ENCODE assay signal across 1 cellular context in the genomic region with DNA sequence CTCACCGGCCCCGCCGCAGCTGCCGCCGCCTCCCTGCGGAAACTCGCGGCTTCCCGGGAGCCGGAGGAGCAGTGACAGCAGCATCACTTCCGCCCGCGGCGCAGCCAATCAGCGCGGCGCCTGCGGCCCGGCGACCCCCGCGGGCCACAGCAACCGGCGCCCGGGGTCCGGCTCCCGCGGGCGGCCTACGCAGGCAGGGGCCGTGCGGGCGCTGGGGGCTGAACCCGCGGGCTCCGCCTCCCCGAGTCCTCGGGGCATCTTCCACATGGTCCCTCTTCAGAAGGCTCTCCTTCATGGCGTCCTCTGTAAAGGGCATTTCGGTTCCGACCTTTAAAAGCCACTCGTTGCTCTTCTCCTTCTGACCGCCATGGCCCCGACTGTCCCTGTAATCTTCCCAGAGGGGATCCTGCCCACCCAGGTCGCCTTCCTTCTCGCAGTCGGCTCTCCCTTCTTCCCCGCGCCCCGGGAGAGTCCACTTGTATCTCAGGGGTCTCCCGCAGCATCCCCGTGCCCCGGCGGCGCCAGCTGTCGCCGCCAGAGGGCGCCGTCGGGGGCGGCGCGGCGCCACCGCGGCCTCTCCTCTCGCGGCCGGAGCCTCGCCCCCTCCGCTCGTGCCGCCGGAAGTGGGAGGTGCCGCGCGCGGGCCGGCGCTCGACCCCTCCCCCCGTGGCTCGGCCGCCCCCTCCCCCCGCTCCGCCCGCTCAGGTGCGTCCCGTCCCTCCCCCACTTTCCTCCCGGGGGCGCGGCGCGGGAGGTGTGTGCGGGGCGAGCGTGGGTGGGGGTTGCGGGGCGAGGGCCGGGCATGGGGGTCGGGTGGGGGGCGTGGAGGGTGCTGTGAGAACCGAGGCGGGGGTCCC.
TF ChIP-seq lines count a peak whose summit lies in the region.

A gene with protein sequence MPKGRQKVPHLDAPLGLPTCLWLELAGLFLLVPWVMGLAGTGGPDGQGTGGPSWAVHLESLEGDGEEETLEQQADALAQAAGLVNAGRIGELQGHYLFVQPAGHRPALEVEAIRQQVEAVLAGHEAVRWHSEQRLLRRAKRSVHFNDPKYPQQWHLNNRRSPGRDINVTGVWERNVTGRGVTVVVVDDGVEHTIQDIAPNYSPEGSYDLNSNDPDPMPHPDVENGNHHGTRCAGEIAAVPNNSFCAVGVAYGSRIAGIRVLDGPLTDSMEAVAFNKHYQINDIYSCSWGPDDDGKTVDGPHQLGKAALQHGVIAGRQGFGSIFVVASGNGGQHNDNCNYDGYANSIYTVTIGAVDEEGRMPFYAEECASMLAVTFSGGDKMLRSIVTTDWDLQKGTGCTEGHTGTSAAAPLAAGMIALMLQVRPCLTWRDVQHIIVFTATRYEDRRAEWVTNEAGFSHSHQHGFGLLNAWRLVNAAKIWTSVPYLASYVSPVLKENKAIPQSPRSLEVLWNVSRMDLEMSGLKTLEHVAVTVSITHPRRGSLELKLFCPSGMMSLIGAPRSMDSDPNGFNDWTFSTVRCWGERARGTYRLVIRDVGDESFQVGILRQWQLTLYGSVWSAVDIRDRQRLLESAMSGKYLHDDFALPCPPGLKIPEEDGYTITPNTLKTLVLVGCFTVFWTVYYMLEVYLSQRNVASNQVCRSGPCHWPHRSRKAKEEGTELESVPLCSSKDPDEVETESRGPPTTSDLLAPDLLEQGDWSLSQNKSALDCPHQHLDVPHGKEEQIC (minus strand): TSS at position 52 of the 857 bp plus-strand sequence. CDS start 2,229 bp downstream, outside the sequence.
A gene (plus strand): TSS at position 650 of the 857 bp plus-strand sequence. CDS start 1,602 bp downstream, outside the sequence.

TF ChIP-seq in HepG2, 621 proteins besides CTCF, POLR2A, EP300 and RAD21 (continued from another document):
- TF ChIP-seq, protein P1, sequence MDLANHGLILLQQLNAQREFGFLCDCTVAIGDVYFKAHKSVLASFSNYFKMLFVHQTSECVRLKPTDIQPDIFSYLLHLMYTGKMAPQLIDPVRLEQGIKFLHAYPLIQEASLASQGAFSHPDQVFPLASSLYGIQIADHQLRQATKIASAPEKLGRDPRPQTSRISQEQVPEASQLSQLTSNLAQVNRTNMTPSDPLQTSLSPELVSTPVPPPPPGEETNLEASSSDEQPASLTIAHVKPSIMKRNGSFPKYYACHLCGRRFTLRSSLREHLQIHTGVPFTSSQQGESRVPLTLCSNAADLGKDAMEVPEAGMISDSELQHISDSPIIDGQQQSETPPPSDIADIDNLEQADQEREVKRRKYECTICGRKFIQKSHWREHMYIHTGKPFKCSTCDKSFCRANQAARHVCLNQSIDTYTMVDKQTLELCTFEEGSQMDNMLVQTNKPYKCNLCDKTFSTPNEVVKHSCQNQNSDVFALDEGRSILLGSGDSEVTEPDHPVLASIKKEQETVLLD (CRISPR knock-in tag; IDR thresholded peaks at IDR 0.05; ENCODE audit: low read depth), result peak; percentile 97
- TF ChIP-seq KDM2A (CRISPR knock-in tag; IDR thresholded peaks at IDR 0.05; ENCODE audit: borderline replicate concordance, low read depth) (peak; percentile 38; the same call in 1 of the 2 replicates), SAFB2 (CRISPR knock-in tag; IDR thresholded peaks at IDR 0.05; ENCODE audit: borderline replicate concordance, low read depth) (no peak), REPIN1 (CRISPR knock-in tag; IDR thresholded peaks at IDR 0.05; ENCODE audit: borderline replicate concordance, low read depth) (0 out of 2 replicates have a peak, but pooled peaks have one; percentile 12), SP5 (CRISPR knock-in tag; IDR thresholded peaks at IDR 0.05; ENCODE audit: borderline replicate concordance, low read depth) (peak; percentile 42; the same call in 1 of the 2 replicates), ZBTB7B (CRISPR knock-in tag; IDR thresholded peaks at IDR 0.05) (peak; percentile 79; the same call in 1 of the 2 replicates), NCOA1 (CRISPR knock-in tag; IDR thresholded peaks at IDR 0.05) (no peak), EED (CRISPR knock-in tag; IDR thresholded peaks at IDR 0.05) (no peak), ELF3 (CRISPR knock-in tag; IDR thresholded peaks at IDR 0.05) (peak; percentile 28; the same call in 1 of the 2 replicates), SALL1 (CRISPR knock-in tag; IDR thresholded peaks at IDR 0.05) (peak; percentile 13; the same call in 1 of the 2 replicates), RXRA (CRISPR knock-in tag; IDR thresholded peaks at IDR 0.05) (peak; percentile 19; the same call in 1 of the 2 replicates), ZFAT (CRISPR knock-in tag; conservative IDR thresholded peaks at IDR 0.05) (0 out of 2 replicates have a peak, but pooled peaks have one; percentile 51), GATAD1 (CRISPR knock-in tag; IDR thresholded peaks at IDR 0.05) (peak; percentile 65), HOXA3 (CRISPR knock-in tag; IDR thresholded peaks at IDR 0.05) (peak; percentile 51)
- TF ChIP-seq, protein P2, sequence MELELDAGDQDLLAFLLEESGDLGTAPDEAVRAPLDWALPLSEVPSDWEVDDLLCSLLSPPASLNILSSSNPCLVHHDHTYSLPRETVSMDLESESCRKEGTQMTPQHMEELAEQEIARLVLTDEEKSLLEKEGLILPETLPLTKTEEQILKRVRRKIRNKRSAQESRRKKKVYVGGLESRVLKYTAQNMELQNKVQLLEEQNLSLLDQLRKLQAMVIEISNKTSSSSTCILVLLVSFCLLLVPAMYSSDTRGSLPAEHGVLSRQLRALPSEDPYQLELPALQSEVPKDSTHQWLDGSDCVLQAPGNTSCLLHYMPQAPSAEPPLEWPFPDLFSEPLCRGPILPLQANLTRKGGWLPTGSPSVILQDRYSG (CRISPR knock-in tag; IDR thresholded peaks at IDR 0.05), result no peak
- TF ChIP-seq, protein P3, sequence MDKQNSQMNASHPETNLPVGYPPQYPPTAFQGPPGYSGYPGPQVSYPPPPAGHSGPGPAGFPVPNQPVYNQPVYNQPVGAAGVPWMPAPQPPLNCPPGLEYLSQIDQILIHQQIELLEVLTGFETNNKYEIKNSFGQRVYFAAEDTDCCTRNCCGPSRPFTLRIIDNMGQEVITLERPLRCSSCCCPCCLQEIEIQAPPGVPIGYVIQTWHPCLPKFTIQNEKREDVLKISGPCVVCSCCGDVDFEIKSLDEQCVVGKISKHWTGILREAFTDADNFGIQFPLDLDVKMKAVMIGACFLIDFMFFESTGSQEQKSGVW (CRISPR knock-in tag; IDR thresholded peaks at IDR 0.05; ENCODE audit: borderline replicate concordance), result no peak
- TF ChIP-seq, protein P4, sequence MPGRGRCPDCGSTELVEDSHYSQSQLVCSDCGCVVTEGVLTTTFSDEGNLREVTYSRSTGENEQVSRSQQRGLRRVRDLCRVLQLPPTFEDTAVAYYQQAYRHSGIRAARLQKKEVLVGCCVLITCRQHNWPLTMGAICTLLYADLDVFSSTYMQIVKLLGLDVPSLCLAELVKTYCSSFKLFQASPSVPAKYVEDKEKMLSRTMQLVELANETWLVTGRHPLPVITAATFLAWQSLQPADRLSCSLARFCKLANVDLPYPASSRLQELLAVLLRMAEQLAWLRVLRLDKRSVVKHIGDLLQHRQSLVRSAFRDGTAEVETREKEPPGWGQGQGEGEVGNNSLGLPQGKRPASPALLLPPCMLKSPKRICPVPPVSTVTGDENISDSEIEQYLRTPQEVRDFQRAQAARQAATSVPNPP (CRISPR knock-in tag; IDR thresholded peaks at IDR 0.05), result 0 out of 2 replicates have a peak, but pooled peaks have one; percentile 31
- TF ChIP-seq, protein P5, sequence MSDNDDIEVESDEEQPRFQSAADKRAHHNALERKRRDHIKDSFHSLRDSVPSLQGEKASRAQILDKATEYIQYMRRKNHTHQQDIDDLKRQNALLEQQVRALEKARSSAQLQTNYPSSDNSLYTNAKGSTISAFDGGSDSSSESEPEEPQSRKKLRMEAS (IDR thresholded peaks at IDR 0.05), result peak; percentile 24; the same call in 1 of the 2 replicates
- TF ChIP-seq, protein P6, sequence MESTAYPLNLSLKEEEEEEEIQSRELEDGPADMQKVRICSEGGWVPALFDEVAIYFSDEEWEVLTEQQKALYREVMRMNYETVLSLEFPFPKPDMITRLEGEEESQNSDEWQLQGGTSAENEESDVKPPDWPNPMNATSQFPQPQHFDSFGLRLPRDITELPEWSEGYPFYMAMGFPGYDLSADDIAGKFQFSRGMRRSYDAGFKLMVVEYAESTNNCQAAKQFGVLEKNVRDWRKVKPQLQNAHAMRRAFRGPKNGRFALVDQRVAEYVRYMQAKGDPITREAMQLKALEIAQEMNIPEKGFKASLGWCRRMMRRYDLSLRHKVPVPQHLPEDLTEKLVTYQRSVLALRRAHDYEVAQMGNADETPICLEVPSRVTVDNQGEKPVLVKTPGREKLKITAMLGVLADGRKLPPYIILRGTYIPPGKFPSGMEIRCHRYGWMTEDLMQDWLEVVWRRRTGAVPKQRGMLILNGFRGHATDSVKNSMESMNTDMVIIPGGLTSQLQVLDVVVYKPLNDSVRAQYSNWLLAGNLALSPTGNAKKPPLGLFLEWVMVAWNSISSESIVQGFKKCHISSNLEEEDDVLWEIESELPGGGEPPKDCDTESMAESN (CRISPR knock-in tag; conservative IDR thresholded peaks at IDR 0.05), result no peak
